Comparison of ENCODE assay signal across 15 cellular contexts in genomic region chr6:160439751-160440150, GRCh38.
"Had no signal": no experiment of that assay in that cellular context is flagged by ENCODE, and none has a peak within 500 bp of the region (broad histone marks: within the 10 kb centered on the region; RNA-seq: fewer than 3 reads in every experiment).

No MANE protein-coding gene starts in this region.

- DNase-seq: activated CD8-positive, alpha-beta memory T cell treated with anti-CD3 and anti-CD28 coated beads for 24 hours; activated CD8-positive, alpha-beta memory T cell treated with anti-CD3 and anti-CD28 coated beads, Interleukin-2, amount 50 U/mL, for 4 hours; activated T-cell treated with anti-CD3 and anti-CD28 coated beads, Interleukin-2, amount 50 U/mL, for 24 hours; adrenal gland; nephron progenitor cell; small intestine; stimulated activated naive B cell treated with anti-CD40 and anti-IgM and Interleukin-4, amounts not matched to agents 10 μg/mL and 1 μg/mL and 100 μg/mL, for 72 hours; T-helper 1 cell had no signal

- H3K9me3 Mint-ChIP-seq: activated T-cell treated with anti-CD3 and anti-CD28 coated beads, Interleukin-2, amount 50 U/mL, for 24 hours; activated T-helper 17 cell treated with anti-CD3 and anti-CD28 coated beads, Interleukin-2, amount 50 U/mL, for 72 hours; memory B cell; nephron progenitor cell; stimulated activated naive B cell treated with anti-CD40 and anti-IgM and Interleukin-4, amounts not matched to agents 10 μg/mL and 1 μg/mL and 100 μg/mL, for 72 hours; type B pancreatic cell had no signal

- H3K27ac Mint-ChIP-seq: activated naive CD8-positive, alpha-beta T cell; activated T-cell treated with anti-CD3 and anti-CD28 coated beads, Interleukin-2, amount 50 U/mL, for 24 hours; activated T-helper 17 cell treated with anti-CD3 and anti-CD28 coated beads, Interleukin-2, amount 50 U/mL, for 72 hours; memory B cell; nephron progenitor cell; stimulated activated naive B cell treated with anti-CD40 and anti-IgM and Interleukin-4, amounts not matched to agents 10 μg/mL and 1 μg/mL and 100 μg/mL, for 72 hours; type B pancreatic cell had no signal

- H3K36me3 Mint-ChIP-seq: activated naive CD8-positive, alpha-beta T cell; memory B cell; stimulated activated naive B cell treated with anti-CD40 and anti-IgM and Interleukin-4, amounts not matched to agents 10 μg/mL and 1 μg/mL and 100 μg/mL, for 72 hours; type B pancreatic cell had no signal

- H3K9me3 ChIP-seq: adrenal gland, thoracic aorta had no signal

- H3K79me2 ChIP-seq: parathyroid adenoma had no signal

- H3K4me1 Mint-ChIP-seq: activated T-helper 17 cell treated with anti-CD3 and anti-CD28 coated beads, Interleukin-2, amount 50 U/mL, for 72 hours; memory B cell; stimulated activated naive B cell treated with anti-CD40 and anti-IgM and Interleukin-4, amounts not matched to agents 10 μg/mL and 1 μg/mL and 100 μg/mL, for 72 hours had no signal

- H3K4me3 Mint-ChIP-seq: activated naive CD8-positive, alpha-beta T cell; activated T-cell treated with anti-CD3 and anti-CD28 coated beads, Interleukin-2, amount 50 U/mL, for 24 hours; activated T-helper 17 cell treated with anti-CD3 and anti-CD28 coated beads, Interleukin-2, amount 50 U/mL, for 72 hours; memory B cell; nephron progenitor cell; stimulated activated naive B cell treated with anti-CD40 and anti-IgM and Interleukin-4, amounts not matched to agents 10 μg/mL and 1 μg/mL and 100 μg/mL, for 72 hours; type B pancreatic cell had no signal

- H2AFZ ChIP-seq: parathyroid adenoma had no signal

- H3K36me3 ChIP-seq: adrenal gland had no signal

- H3K9ac ChIP-seq: parathyroid adenoma had no signal

- H3K4me1 ChIP-seq: adrenal gland, parathyroid adenoma had no signal

- H3K4me3 ChIP-seq: adrenal gland, thoracic aorta had no signal

- H3K27ac ChIP-seq: adrenal gland, epithelial cell of prostate, parathyroid adenoma, thoracic aorta had no signal

- H3K27me3 ChIP-seq: adrenal gland had no signal
